1 cellular context compared by ENCODE assay signal in the genomic region with DNA sequence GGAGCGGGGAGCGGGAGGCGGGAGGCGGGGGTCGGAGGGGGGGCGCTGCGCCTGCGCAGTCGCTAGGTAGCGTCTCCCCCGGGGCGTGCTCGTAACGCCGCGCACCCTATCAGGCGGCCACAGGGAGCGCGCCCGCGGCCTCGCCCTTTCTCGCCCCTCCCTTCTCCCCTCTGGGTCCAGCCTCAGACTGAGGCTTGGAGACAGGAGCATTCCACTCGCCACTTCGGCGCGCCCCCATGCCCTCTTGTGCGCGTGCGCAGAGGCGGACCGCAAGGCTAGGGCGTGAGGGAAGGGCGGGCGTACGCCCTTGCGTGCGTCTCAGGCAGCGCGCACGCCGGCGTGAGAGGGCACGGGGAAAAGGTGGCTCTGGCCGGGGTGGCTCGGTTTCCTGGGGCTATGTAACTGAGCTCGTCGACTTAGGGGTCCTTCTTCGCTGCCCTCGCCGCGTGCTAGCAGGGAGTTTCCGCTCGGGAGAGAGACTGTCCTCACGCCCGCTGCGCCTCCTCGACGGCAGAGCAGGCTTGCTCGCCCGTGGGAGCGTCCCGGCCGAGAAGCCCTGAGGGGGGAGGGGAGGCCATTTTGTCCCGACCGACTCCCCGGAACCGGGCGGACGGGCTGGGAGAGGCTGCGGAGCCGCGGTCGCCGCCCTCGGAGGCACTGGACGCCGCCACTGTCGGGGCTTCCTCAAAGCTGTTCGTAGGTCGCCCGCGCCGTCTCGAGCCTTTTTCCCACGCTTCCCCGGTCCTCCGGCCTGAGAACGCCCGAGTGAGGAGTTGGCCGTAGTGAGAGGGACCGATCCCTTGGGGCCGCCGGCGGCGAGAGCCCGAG.
A peak's percentile ranks its signal among the peaks of the same experiment; 100 is the strongest.
TF ChIP-seq lines count a peak whose summit lies in the region.

A gene (plus strand): TSS at position 316 of the 828 bp plus-strand sequence. CDS start 525 bp downstream, outside the sequence.

TF ChIP-seq in HepG2, 621 proteins besides CTCF, POLR2A, EP300 and RAD21 (continued from another document and continues in another):
- TF ChIP-seq ZSCAN29 (CRISPR knock-in tag; conservative IDR thresholded peaks at IDR 0.05), result peak; percentile 63; the same call in 1 of the 2 replicates
- TF ChIP-seq, protein P1, sequence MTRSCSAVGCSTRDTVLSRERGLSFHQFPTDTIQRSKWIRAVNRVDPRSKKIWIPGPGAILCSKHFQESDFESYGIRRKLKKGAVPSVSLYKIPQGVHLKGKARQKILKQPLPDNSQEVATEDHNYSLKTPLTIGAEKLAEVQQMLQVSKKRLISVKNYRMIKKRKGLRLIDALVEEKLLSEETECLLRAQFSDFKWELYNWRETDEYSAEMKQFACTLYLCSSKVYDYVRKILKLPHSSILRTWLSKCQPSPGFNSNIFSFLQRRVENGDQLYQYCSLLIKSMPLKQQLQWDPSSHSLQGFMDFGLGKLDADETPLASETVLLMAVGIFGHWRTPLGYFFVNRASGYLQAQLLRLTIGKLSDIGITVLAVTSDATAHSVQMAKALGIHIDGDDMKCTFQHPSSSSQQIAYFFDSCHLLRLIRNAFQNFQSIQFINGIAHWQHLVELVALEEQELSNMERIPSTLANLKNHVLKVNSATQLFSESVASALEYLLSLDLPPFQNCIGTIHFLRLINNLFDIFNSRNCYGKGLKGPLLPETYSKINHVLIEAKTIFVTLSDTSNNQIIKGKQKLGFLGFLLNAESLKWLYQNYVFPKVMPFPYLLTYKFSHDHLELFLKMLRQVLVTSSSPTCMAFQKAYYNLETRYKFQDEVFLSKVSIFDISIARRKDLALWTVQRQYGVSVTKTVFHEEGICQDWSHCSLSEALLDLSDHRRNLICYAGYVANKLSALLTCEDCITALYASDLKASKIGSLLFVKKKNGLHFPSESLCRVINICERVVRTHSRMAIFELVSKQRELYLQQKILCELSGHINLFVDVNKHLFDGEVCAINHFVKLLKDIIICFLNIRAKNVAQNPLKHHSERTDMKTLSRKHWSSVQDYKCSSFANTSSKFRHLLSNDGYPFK (CRISPR knock-in tag; IDR thresholded peaks at IDR 0.05; ENCODE audit: borderline replicate concordance), result peak; percentile 96
- TF ChIP-seq NPAS2 (CRISPR knock-in tag; IDR thresholded peaks at IDR 0.05; ENCODE audit: borderline replicate concordance), result no peak
- peak; percentile 89 for TF ChIP-seq ZBTB38 (CRISPR knock-in tag; IDR thresholded peaks at IDR 0.05)
- 0 out of 2 replicates have a peak, but pooled peaks have one; percentile 49 for TF ChIP-seq FOXM1 (CRISPR knock-in tag; IDR thresholded peaks at IDR 0.05)
- peak; percentile 71 for TF ChIP-seq ZBTB8A (CRISPR knock-in tag; IDR thresholded peaks at IDR 0.05; ENCODE audit: borderline replicate concordance, low read depth)
- TF ChIP-seq IRX3 (CRISPR knock-in tag; IDR thresholded peaks at IDR 0.05; ENCODE audit: borderline replicate concordance, low read depth), result peak; percentile 77; the same call in 1 of the 2 replicates
- TF ChIP-seq ASH2L (IDR thresholded peaks at IDR 0.05; ENCODE audit: insufficient read length, low read depth, low read length), result peak; percentile 98
- TF ChIP-seq ZKSCAN5 (CRISPR knock-in tag; IDR thresholded peaks at IDR 0.05), result no peak
- TF ChIP-seq EHMT2 (IDR thresholded peaks at IDR 0.05; ENCODE audit: borderline replicate concordance, low read depth, low read length), result no peak
- peak; percentile 81; the same call in 1 of the 2 replicates for TF ChIP-seq PAX8 (CRISPR knock-in tag; IDR thresholded peaks at IDR 0.05; ENCODE audit: borderline replicate concordance)
- TF ChIP-seq ZNF510 (CRISPR knock-in tag; IDR thresholded peaks at IDR 0.05; ENCODE audit: low read depth), result peak; percentile 97; the same call in 1 of the 2 replicates
- TF ChIP-seq ZNF205 (CRISPR knock-in tag; IDR thresholded peaks at IDR 0.05), result peak; percentile 92
- no peak for TF ChIP-seq NFE2L2 (IDR thresholded peaks at IDR 0.05; ENCODE audit: low read length)
- TF ChIP-seq ZNF615 (CRISPR knock-in tag; IDR thresholded peaks at IDR 0.05; ENCODE audit: borderline replicate concordance), result no peak
- TF ChIP-seq, protein P2, sequence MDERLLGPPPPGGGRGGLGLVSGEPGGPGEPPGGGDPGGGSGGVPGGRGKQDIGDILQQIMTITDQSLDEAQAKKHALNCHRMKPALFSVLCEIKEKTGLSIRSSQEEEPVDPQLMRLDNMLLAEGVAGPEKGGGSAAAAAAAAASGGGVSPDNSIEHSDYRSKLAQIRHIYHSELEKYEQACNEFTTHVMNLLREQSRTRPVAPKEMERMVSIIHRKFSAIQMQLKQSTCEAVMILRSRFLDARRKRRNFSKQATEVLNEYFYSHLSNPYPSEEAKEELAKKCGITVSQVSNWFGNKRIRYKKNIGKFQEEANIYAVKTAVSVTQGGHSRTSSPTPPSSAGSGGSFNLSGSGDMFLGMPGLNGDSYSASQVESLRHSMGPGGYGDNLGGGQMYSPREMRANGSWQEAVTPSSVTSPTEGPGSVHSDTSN (CRISPR knock-in tag; IDR thresholded peaks at IDR 0.05), result peak; percentile 18; the same call in 1 of the 2 replicates
- peak; percentile 58; the same call in 1 of the 2 replicates for TF ChIP-seq ZNF674 (CRISPR knock-in tag; IDR thresholded peaks at IDR 0.05; ENCODE audit: low read depth)
- TF ChIP-seq ZNF724P (CRISPR knock-in tag; IDR thresholded peaks at IDR 0.05; ENCODE audit: borderline replicate concordance), result no peak
- TF ChIP-seq KLF6 (CRISPR knock-in tag; IDR thresholded peaks at IDR 0.05), result peak; percentile 89
- TF ChIP-seq DNMT1 (CRISPR knock-in tag; IDR thresholded peaks at IDR 0.05), result peak; percentile 50; the same call in 1 of the 2 replicates
- TF ChIP-seq NONO (IDR thresholded peaks at IDR 0.05), result no peak
- TF ChIP-seq NONO (CRISPR knock-in tag; conservative IDR thresholded peaks at IDR 0.05), result peak; percentile 92
- TF ChIP-seq, protein P3, sequence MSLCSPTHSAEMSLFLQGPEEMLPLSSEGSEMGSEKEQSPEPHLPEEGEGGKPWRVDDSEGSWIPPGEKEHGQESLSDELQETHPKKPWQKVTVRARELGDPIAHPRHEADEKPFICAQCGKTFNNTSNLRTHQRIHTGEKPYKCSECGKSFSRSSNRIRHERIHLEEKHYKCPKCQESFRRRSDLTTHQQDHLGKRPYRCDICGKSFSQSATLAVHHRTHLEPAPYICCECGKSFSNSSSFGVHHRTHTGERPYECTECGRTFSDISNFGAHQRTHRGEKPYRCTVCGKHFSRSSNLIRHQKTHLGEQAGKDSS (CRISPR knock-in tag; IDR thresholded peaks at IDR 0.05; ENCODE audit: borderline replicate concordance, low read depth), result peak; percentile 79; the same call in 1 of the 2 replicates
- TF ChIP-seq ZSCAN21 (CRISPR knock-in tag; IDR thresholded peaks at IDR 0.05; ENCODE audit: borderline replicate concordance), result peak; percentile 95
- TF ChIP-seq ZNF331 (CRISPR knock-in tag; IDR thresholded peaks at IDR 0.05), result peak; percentile 87
- TF ChIP-seq ZNF138 (CRISPR knock-in tag; IDR thresholded peaks at IDR 0.05; ENCODE audit: low read depth), result peak; percentile 97
- peak; percentile 70; the same call in 1 of the 2 replicates for TF ChIP-seq MED1 (CRISPR knock-in tag; IDR thresholded peaks at IDR 0.05)
- peak; percentile 80 for TF ChIP-seq XRCC5 (optimal IDR thresholded peaks at IDR 0.05; ENCODE audit: low read length)
- peak; percentile 73 for TF ChIP-seq RBM22 (optimal IDR thresholded peaks at IDR 0.05; ENCODE audit: low read length)
- TF ChIP-seq, protein P4, sequence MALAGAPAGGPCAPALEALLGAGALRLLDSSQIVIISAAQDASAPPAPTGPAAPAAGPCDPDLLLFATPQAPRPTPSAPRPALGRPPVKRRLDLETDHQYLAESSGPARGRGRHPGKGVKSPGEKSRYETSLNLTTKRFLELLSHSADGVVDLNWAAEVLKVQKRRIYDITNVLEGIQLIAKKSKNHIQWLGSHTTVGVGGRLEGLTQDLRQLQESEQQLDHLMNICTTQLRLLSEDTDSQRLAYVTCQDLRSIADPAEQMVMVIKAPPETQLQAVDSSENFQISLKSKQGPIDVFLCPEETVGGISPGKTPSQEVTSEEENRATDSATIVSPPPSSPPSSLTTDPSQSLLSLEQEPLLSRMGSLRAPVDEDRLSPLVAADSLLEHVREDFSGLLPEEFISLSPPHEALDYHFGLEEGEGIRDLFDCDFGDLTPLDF (CRISPR knock-in tag; IDR thresholded peaks at IDR 0.05), result peak; percentile 80; the same call in 1 of the 2 replicates
- TF ChIP-seq ZSCAN31 (CRISPR knock-in tag; IDR thresholded peaks at IDR 0.05; ENCODE audit: low read depth), result peak; percentile 88
- TF ChIP-seq, protein P5, sequence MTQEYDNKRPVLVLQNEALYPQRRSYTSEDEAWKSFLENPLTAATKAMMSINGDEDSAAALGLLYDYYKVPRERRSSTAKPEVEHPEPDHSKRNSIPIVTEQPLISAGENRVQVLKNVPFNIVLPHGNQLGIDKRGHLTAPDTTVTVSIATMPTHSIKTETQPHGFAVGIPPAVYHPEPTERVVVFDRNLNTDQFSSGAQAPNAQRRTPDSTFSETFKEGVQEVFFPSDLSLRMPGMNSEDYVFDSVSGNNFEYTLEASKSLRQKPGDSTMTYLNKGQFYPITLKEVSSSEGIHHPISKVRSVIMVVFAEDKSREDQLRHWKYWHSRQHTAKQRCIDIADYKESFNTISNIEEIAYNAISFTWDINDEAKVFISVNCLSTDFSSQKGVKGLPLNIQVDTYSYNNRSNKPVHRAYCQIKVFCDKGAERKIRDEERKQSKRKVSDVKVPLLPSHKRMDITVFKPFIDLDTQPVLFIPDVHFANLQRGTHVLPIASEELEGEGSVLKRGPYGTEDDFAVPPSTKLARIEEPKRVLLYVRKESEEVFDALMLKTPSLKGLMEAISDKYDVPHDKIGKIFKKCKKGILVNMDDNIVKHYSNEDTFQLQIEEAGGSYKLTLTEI (CRISPR knock-in tag; conservative IDR thresholded peaks at IDR 0.05), result no peak
- peak; percentile 57; the same call in 1 of the 2 replicates for TF ChIP-seq WIZ (CRISPR knock-in tag; IDR thresholded peaks at IDR 0.05)
- TF ChIP-seq ARNT2 (CRISPR knock-in tag; IDR thresholded peaks at IDR 0.05; ENCODE audit: low read depth), result peak; percentile 57
- peak; percentile 77 for TF ChIP-seq FOXJ3 (CRISPR knock-in tag; IDR thresholded peaks at IDR 0.05; ENCODE audit: borderline replicate concordance)
- TF ChIP-seq, protein P6, sequence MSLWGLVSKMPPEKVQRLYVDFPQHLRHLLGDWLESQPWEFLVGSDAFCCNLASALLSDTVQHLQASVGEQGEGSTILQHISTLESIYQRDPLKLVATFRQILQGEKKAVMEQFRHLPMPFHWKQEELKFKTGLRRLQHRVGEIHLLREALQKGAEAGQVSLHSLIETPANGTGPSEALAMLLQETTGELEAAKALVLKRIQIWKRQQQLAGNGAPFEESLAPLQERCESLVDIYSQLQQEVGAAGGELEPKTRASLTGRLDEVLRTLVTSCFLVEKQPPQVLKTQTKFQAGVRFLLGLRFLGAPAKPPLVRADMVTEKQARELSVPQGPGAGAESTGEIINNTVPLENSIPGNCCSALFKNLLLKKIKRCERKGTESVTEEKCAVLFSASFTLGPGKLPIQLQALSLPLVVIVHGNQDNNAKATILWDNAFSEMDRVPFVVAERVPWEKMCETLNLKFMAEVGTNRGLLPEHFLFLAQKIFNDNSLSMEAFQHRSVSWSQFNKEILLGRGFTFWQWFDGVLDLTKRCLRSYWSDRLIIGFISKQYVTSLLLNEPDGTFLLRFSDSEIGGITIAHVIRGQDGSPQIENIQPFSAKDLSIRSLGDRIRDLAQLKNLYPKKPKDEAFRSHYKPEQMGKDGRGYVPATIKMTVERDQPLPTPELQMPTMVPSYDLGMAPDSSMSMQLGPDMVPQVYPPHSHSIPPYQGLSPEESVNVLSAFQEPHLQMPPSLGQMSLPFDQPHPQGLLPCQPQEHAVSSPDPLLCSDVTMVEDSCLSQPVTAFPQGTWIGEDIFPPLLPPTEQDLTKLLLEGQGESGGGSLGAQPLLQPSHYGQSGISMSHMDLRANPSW (CRISPR knock-in tag; IDR thresholded peaks at IDR 0.05; ENCODE audit: borderline replicate concordance), result no peak; the same call in 1 of the 2 replicates
- TF ChIP-seq, protein P7, sequence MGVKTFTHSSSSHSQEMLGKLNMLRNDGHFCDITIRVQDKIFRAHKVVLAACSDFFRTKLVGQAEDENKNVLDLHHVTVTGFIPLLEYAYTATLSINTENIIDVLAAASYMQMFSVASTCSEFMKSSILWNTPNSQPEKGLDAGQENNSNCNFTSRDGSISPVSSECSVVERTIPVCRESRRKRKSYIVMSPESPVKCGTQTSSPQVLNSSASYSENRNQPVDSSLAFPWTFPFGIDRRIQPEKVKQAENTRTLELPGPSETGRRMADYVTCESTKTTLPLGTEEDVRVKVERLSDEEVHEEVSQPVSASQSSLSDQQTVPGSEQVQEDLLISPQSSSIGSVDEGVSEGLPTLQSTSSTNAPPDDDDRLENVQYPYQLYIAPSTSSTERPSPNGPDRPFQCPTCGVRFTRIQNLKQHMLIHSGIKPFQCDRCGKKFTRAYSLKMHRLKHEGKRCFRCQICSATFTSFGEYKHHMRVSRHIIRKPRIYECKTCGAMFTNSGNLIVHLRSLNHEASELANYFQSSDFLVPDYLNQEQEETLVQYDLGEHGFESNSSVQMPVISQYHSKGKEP (CRISPR knock-in tag; IDR thresholded peaks at IDR 0.05), result peak; percentile 82; the same call in 1 of the 2 replicates
- peak; percentile 90 for TF ChIP-seq HNRNPLL (IDR thresholded peaks at IDR 0.05; ENCODE audit: low read depth, low read length, poor library complexity, severe bottlenecking)
- no peak for TF ChIP-seq TCF7L2 (IDR thresholded peaks at IDR 0.05; ENCODE audit: low read depth, low read length)
- TF ChIP-seq ZNF260 (CRISPR knock-in tag; IDR thresholded peaks at IDR 0.05; ENCODE audit: borderline replicate concordance, low read depth), result 0 out of 2 replicates have a peak, but pooled peaks have one; percentile 43
- peak; percentile 73; the same call in 1 of the 2 replicates for TF ChIP-seq GPN1 (CRISPR knock-in tag; IDR thresholded peaks at IDR 0.05; ENCODE audit: borderline replicate concordance)
- TF ChIP-seq MBD4 (IDR thresholded peaks at IDR 0.05; ENCODE audit: borderline replicate concordance, low read length), result no peak
- peak; percentile 68; the same call in 1 of the 2 replicates for TF ChIP-seq CCDC6 (CRISPR knock-in tag; IDR thresholded peaks at IDR 0.05)
